In the genomic region with DNA sequence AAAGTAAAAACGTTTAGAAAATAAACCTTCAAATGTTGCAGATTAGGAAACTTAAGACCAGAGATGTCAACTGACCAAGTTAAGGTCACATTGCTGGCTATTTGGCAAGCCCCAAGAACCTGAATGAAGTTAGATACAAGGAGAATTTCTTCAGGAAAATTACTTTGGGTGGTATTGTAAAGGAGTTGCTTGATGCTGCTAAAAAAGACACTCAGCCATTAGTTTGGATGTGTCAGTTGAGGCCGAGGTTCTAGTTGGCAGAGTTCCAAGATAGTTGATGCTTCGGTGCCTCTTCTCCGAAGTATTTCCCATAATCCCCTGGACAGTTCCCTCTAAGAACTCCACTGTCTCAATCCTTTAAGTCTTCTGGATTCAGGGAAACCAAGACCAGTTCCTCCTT, we compare ENCODE assay signal across 1 cellular context.
TF ChIP-seq lines count a peak whose summit lies in the region.

No MANE protein-coding gene starts in this region.

TF ChIP-seq in HepG2, 621 proteins besides CTCF, POLR2A, EP300 and RAD21:
- TF ChIP-seq ZNF33A (CRISPR knock-in tag; IDR thresholded peaks at IDR 0.05; ENCODE audit: borderline replicate concordance) (peak; percentile 35; the same call in 1 of the 2 replicates), TEAD3 (CRISPR knock-in tag; optimal IDR thresholded peaks at IDR 0.05; ENCODE audit: borderline replicate concordance) (peak; percentile 3), ZFX (CRISPR knock-in tag; IDR thresholded peaks at IDR 0.05; ENCODE audit: low read depth) (no peak), NFIC (IDR thresholded peaks at IDR 0.05; ENCODE audit: low read length) (0 out of 2 replicates have a peak, but pooled peaks have one; percentile 42), ZSCAN30 (CRISPR knock-in tag; IDR thresholded peaks at IDR 0.05) (0 out of 2 replicates have a peak, but pooled peaks have one; percentile 25), RBM22 (optimal IDR thresholded peaks at IDR 0.05; ENCODE audit: low read length) (peak; percentile 29), ELF3 (CRISPR knock-in tag; IDR thresholded peaks at IDR 0.05) (peak; percentile 2; the same call in 1 of the 2 replicates), ZSCAN9 (CRISPR knock-in tag; IDR thresholded peaks at IDR 0.05; ENCODE audit: borderline replicate concordance) (0 out of 2 replicates have a peak, but pooled peaks have one; percentile 25), HDAC1 (CRISPR knock-in tag; IDR thresholded peaks at IDR 0.05) (0 out of 2 replicates have a peak, but pooled peaks have one; percentile 33), TBX3 (IDR thresholded peaks at IDR 0.05; ENCODE audit: borderline replicate concordance) (no peak), POLR2G (IDR thresholded peaks at IDR 0.05; ENCODE audit: low read depth, low read length) (0 out of 2 replicates have a peak, but pooled peaks have one; percentile 2), SRF (IDR thresholded peaks at IDR 0.05; ENCODE audit: low read depth, low read length) (no peak), ZNF143 (CRISPR knock-in tag; IDR thresholded peaks at IDR 0.05) (peak; percentile 64; the same call in 1 of the 2 replicates), ZNF781 (CRISPR knock-in tag; IDR thresholded peaks at IDR 0.05; ENCODE audit: borderline replicate concordance, not compliant biosample characterization) (no peak), ZFP36L1 (CRISPR knock-in tag; IDR thresholded peaks at IDR 0.05) (0 out of 2 replicates have a peak, but pooled peaks have one; percentile 8), ARNT2 (CRISPR knock-in tag; IDR thresholded peaks at IDR 0.05; ENCODE audit: low read depth) (no peak), ELF1 (CRISPR knock-in tag; IDR thresholded peaks at IDR 0.05) (no peak)
- TF ChIP-seq, protein P1, sequence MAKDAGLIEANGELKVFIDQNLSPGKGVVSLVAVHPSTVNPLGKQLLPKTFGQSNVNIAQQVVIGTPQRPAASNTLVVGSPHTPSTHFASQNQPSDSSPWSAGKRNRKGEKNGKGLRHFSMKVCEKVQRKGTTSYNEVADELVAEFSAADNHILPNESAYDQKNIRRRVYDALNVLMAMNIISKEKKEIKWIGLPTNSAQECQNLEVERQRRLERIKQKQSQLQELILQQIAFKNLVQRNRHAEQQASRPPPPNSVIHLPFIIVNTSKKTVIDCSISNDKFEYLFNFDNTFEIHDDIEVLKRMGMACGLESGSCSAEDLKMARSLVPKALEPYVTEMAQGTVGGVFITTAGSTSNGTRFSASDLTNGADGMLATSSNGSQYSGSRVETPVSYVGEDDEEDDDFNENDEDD (CRISPR knock-in tag; IDR thresholded peaks at IDR 0.05; ENCODE audit: borderline replicate concordance) = 0 out of 2 replicates have a peak, but pooled peaks have one; percentile 2
- TF ChIP-seq, protein P2, sequence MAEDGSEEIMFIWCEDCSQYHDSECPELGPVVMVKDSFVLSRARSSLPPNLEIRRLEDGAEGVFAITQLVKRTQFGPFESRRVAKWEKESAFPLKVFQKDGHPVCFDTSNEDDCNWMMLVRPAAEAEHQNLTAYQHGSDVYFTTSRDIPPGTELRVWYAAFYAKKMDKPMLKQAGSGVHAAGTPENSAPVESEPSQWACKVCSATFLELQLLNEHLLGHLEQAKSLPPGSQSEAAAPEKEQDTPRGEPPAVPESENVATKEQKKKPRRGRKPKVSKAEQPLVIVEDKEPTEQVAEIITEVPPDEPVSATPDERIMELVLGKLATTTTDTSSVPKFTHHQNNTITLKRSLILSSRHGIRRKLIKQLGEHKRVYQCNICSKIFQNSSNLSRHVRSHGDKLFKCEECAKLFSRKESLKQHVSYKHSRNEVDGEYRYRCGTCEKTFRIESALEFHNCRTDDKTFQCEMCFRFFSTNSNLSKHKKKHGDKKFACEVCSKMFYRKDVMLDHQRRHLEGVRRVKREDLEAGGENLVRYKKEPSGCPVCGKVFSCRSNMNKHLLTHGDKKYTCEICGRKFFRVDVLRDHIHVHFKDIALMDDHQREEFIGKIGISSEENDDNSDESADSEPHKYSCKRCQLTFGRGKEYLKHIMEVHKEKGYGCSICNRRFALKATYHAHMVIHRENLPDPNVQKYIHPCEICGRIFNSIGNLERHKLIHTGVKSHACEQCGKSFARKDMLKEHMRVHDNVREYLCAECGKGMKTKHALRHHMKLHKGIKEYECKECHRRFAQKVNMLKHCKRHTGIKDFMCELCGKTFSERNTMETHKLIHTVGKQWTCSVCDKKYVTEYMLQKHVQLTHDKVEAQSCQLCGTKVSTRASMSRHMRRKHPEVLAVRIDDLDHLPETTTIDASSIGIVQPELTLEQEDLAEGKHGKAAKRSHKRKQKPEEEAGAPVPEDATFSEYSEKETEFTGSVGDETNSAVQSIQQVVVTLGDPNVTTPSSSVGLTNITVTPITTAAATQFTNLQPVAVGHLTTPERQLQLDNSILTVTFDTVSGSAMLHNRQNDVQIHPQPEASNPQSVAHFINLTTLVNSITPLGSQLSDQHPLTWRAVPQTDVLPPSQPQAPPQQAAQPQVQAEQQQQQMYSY (CRISPR knock-in tag; IDR thresholded peaks at IDR 0.05) = no peak
- TF ChIP-seq, protein P3, sequence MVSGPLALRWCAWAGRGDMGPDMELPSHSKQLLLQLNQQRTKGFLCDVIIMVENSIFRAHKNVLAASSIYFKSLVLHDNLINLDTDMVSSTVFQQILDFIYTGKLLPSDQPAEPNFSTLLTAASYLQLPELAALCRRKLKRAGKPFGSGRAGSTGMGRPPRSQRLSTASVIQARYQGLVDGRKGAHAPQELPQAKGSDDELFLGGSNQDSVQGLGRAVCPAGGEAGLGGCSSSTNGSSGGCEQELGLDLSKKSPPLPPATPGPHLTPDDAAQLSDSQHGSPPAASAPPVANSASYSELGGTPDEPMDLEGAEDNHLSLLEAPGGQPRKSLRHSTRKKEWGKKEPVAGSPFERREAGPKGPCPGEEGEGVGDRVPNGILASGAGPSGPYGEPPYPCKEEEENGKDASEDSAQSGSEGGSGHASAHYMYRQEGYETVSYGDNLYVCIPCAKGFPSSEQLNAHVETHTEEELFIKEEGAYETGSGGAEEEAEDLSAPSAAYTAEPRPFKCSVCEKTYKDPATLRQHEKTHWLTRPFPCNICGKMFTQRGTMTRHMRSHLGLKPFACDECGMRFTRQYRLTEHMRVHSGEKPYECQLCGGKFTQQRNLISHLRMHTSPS (CRISPR knock-in tag; IDR thresholded peaks at IDR 0.05; ENCODE audit: low read depth) = 0 out of 2 replicates have a peak, but pooled peaks have one; percentile 7
- TF ChIP-seq, protein P4, sequence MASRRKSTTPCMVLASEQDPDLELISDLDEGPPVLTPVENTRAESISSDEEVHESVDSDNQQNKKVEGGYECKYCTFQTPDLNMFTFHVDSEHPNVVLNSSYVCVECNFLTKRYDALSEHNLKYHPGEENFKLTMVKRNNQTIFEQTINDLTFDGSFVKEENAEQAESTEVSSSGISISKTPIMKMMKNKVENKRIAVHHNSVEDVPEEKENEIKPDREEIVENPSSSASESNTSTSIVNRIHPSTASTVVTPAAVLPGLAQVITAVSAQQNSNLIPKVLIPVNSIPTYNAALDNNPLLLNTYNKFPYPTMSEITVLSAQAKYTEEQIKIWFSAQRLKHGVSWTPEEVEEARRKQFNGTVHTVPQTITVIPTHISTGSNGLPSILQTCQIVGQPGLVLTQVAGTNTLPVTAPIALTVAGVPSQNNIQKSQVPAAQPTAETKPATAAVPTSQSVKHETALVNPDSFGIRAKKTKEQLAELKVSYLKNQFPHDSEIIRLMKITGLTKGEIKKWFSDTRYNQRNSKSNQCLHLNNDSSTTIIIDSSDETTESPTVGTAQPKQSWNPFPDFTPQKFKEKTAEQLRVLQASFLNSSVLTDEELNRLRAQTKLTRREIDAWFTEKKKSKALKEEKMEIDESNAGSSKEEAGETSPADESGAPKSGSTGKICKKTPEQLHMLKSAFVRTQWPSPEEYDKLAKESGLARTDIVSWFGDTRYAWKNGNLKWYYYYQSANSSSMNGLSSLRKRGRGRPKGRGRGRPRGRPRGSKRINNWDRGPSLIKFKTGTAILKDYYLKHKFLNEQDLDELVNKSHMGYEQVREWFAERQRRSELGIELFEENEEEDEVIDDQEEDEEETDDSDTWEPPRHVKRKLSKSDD (CRISPR knock-in tag; IDR thresholded peaks at IDR 0.05; ENCODE audit: low read depth) = no peak
